In the genomic region with DNA sequence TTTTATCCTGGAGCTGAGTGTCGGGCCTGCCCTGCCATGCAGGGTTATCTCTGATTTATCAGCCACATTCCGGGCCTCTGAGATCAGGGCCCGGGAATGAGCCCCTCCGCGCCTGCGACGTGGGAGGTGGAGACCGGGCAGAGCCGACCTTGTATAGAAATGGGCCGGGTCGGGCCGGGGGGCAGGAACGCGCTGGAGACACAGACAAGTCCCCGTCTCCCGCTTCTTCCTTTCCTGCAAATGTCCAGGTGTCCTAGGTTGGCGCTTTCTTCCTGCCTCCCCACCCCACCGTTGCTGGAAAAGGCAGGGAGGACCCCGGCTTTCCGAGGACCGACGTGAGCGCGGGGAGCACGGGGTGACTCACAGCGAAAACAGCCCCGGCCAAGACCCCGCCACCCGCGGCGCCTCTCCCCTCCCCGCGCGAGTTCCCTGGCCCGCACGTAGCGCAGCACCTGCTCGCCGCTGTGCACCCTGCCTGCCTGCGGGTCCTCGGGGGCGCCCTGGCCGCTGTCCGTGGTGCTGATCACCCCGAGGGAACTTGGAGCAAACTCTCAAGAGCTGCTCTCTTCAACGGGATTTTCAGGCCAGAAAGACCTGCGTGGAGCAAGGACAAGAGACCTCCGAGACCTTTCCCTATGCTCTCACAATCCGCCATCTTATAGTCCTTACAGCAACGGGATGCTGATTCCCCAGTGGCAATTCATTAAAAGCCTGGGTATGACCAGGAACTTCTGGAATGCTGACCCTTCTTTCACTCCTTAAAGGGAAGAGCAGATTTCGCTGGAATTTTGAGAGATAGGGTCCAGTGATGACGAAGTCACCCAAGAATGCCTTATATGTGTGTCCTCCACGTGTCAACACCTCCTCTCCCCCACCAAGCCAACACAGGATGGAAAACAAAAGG, we compare ENCODE assay signal across 8 cellular contexts. TPM values are rescaled to one million over a fixed set of nuclear protein-coding genes. Genes with fewer than 3 reads are reported as not detected.
DNase-seq lines count a peak whose midpoint lies in the region; ATAC-seq and TF ChIP-seq lines count a peak whose summit lies in the region.

No MANE protein-coding gene starts in this region.

- no peaks in the 10 kb centered on the region for H3K36me3 ChIP-seq in adrenal gland (replicated peaks in 1 of 2)

- peak; percentile 22 for DNase-seq in SKM-1 treated with dmso at 0.1 percent for 144 hours (lab: John Stamatoyannopoulos, UW; ENCODE audit: unreplicated experiment)
- no peak for DNase-seq in SKM-1 (lab: John Stamatoyannopoulos, UW; ENCODE audit: unreplicated experiment)
- DNase-seq in T-helper 17 cell: peak; percentile 46 to 71 (median 49)
- peak in 6 of 7 donors; percentile 68 to 81 (median 75) for DNase-seq in adrenal gland
- peak; percentile 53 to 73 (median 62) for DNase-seq in immature natural killer cell
- peak; percentile 34 to 57 for DNase-seq in stimulated activated CD4-positive, alpha-beta T cell treated with anti-CD3 and anti-CD28 coated beads, Interleukin-4, amount 100 ng/mL, for 4 hours
- DNase-seq in hippocampal formation (lab: John Stamatoyannopoulos, UW): no peak
- DNase-seq in NCI-H2196 treated with DMSO at 0.1 percent for 48 hours (lab: John Stamatoyannopoulos, UW; ENCODE audit: unreplicated experiment): no peak

- ATAC-seq in T-helper 17 cell: peak; percentile 83

- H3K27me3 ChIP-seq in adrenal gland: peaks cover 26% of the 10 kb centered on the region

- H3K27ac Mint-ChIP-seq in T-helper 17 cell: no peak overlapping the region
- H3K27ac Mint-ChIP-seq in immature natural killer cell: no peak overlapping the region

- TF ChIP-seq POLR2A in adrenal gland (IDR thresholded peaks at IDR 0.05): no peak

- TF ChIP-seq CTCF in adrenal gland (IDR thresholded peaks at IDR 0.05): peak in 3 of 6 experiments; percentile 15 to 52 (median 27)

- no peaks in the 10 kb centered on the region for H3K9me3 ChIP-seq in T-helper 17 cell (ENCODE audit: control insufficient read depth, low read length, poor library complexity, severe bottlenecking)
- no peaks in the 10 kb centered on the region for H3K9me3 ChIP-seq in adrenal gland (replicated peaks in 1 of 3)

- no peak overlapping the region for H3K4me3 ChIP-seq in adrenal gland

- H3K9me3 Mint-ChIP-seq in immature natural killer cell: no peaks in the 10 kb centered on the region

- no peaks in the 10 kb centered on the region for H3K4me1 Mint-ChIP-seq in T-helper 17 cell
- no peaks in the 10 kb centered on the region for H3K4me1 Mint-ChIP-seq in immature natural killer cell

- no peaks in the 10 kb centered on the region for H3K4me1 ChIP-seq in adrenal gland (replicated peaks in 1 of 2)

- no peak overlapping the region for H3K4me3 Mint-ChIP-seq in T-helper 17 cell
- no peak overlapping the region for H3K4me3 Mint-ChIP-seq in immature natural killer cell

- H3K27me3 Mint-ChIP-seq in T-helper 17 cell (peaks cover 68% of the 10 kb centered on the region), immature natural killer cell (ENCODE audit: low read depth in 3 of 3) (peaks cover 9 to 20% (median 13%) of the 10 kb centered on the region in 3 donors)

- H3K27ac ChIP-seq in adrenal gland: no peak overlapping the region

- H3K36me3 Mint-ChIP-seq in T-helper 17 cell (ENCODE audit: low read depth) (peaks cover 2% of the 10 kb centered on the region), immature natural killer cell (no peaks in the 10 kb centered on the region)

- intact Hi-C loops in adrenal gland (cut with DNase I): no loop called here

- WGBS in adrenal gland, 4 donors: 2 to 17% (median 4%) methylated on average over 9 to 53 of the region's 53 CpGs

RNA-seq across cellular contexts. Expression of a gene that starts 0.5 kb away (rescaled TPM):
- total RNA-seq in T-helper 17 cell (not detected), adrenal gland (not detected)
- polyA plus RNA-seq in adrenal gland (1 to 10 TPM in 1 of 3 donors, not detected in 2; 1.1 TPM), immature natural killer cell (not detected)

RNA-seq across cellular contexts. Expression of a gene that starts 11.6 kb away (rescaled TPM):
- total RNA-seq in T-helper 17 cell: not detected
- not detected for total RNA-seq in adrenal gland
- polyA plus RNA-seq in adrenal gland: 1 to 10 TPM in 1 of 3 donors, under 1 TPM in 1, not detected in 1; 0.17 to 2.7 TPM
- not detected for polyA plus RNA-seq in immature natural killer cell

RNA-seq across cellular contexts. Expression of a gene that starts 53.2 kb away (rescaled TPM):
- total RNA-seq in T-helper 17 cell (10 to 100 TPM; 11.7 to 13.8 TPM), adrenal gland (10 to 100 TPM; 12.0 to 29.2 (median 24.7) TPM)
- polyA plus RNA-seq in adrenal gland (10 to 100 TPM; 17.8 to 28.2 (median 22.8) TPM), immature natural killer cell (1 to 10 TPM; 1.1 to 3.6 (median 1.5) TPM)

RNA-seq across cellular contexts. Expression of a gene that starts 53.5 kb away (rescaled TPM):
- total RNA-seq in T-helper 17 cell (10 to 100 TPM; 31.5 to 35.1 TPM), adrenal gland (10 to 100 TPM; 20.0 to 82.4 (median 33.7) TPM)
- polyA plus RNA-seq in adrenal gland (10 to 100 TPM in 2 of 3 donors, 1 to 10 TPM in 1; 8.1 to 26.4 (median 15.6) TPM), immature natural killer cell (10 to 100 TPM in 1 of 3 donors, 1 to 10 TPM in 2; 5.0 to 15.2 (median 7.6) TPM)

Comparison
In these comparisons a context has a peak if more than half of its experiments do, and no peak if none do; other contexts are left out.
1. DNase-seq: peak in SKM-1 treated with dmso at 0.1 percent for 144 hours (single experiment), T-helper 17 cell (3 of 3), adrenal gland (6 of 7), immature natural killer cell (3 of 3) and stimulated activated CD4-positive, alpha-beta T cell treated with anti-CD3 and anti-CD28 coated beads, Interleukin-4, amount 100 ng/mL, for 4 hours (2 of 2); none in SKM-1 (single experiment), hippocampal formation (0 of 2) and NCI-H2196 treated with DMSO at 0.1 percent for 48 hours (single experiment).